20 cellular contexts compared by ENCODE assay signal in genomic region chr18:46421973-46422551, GRCh38.
DNase-seq lines count a peak whose midpoint lies in the region; ATAC-seq and TF ChIP-seq lines count a peak whose summit lies in the region.
"Had no signal": no experiment of that assay in that cellular context is flagged by ENCODE, and none has a peak within 500 bp of the region (broad histone marks: within the 10 kb centered on the region; RNA-seq: fewer than 3 reads in every experiment).

No MANE protein-coding gene starts in this region.

- H3K79me1 ChIP-seq in H9 (ENCODE audit: insufficient read depth, low read depth, low read length, poor library complexity, severe bottlenecking): no peaks in the 10 kb centered on the region

- no peak overlapping the region for H4K8ac ChIP-seq in H9 (replicated peaks; ENCODE audit: insufficient read length, low read depth, low read length)

- CTCF ChIA-PET in activated CD8-positive, alpha-beta memory T cell treated with anti-CD3 and anti-CD28 coated beads, Interleukin-2, amount 10 ng/mL, durations not matched to agents 7 days and 5 days (lab: Charles Lee): no interaction called here

- H4K5ac ChIP-seq in H9 (ENCODE audit: insufficient read length, low read depth, low read length): no peak overlapping the region

- DNase-seq in H9: peak; percentile 2
- DNase-seq in activated CD8-positive, alpha-beta memory T cell treated with anti-CD3 and anti-CD28 coated beads, Interleukin-2, amount 10 ng/mL, durations not matched to agents 7 days and 5 days: peak; percentile 33
- DNase-seq in right lobe of liver: peak in 1 of 3 donors; percentile 56
- no peak for DNase-seq in HAP-1 (ENCODE audit: low spot score in 2 of 2)
- DNase-seq in SIG-M5 (lab: John Stamatoyannopoulos, UW): no peak
- no peak for DNase-seq in dermis blood vessel endothelial cell
- DNase-seq in GM13976 (ENCODE audit: low spot score): no peak
- DNase-seq: Calu3; CD4-positive, CD25-positive, alpha-beta regulatory T cell; DMS79 treated with DMSO at 0.1 percent for 48 hours; KG1; NCI-H1048; NCI-H146; NCI-H2081 treated with DMSO at 0.1 percent for 48 hours; NCI-H510A; NCI-H774; SK-N-SH had no signal

- no peak overlapping the region for H2AK5ac ChIP-seq in H9 (ENCODE audit: insufficient read length, low read length)

- no peak overlapping the region; the same call in 1 of the 2 replicates for H3K27ac ChIP-seq in BLaER1
- no peak overlapping the region for H3K27ac ChIP-seq in H9 (ENCODE audit: insufficient read length, low read depth, low read length)
- peak overlapping the region in 2 of 3 donors; percentile 11 to 29 for H3K27ac ChIP-seq in right lobe of liver

- no peaks in the 10 kb centered on the region for H3K27me3 ChIP-seq in BLaER1
- no peaks in the 10 kb centered on the region for H3K27me3 ChIP-seq in H9 (ENCODE audit: insufficient read depth, low read length)
- H3K27me3 ChIP-seq in right lobe of liver: no peaks in the 10 kb centered on the region
- H3K27me3 ChIP-seq in HAP-1 (ENCODE audit: low read depth): no peaks in the 10 kb centered on the region

- H3T11ph ChIP-seq in H9 (ENCODE audit: low read length): no peak overlapping the region

- H3K56ac ChIP-seq in H9 (ENCODE audit: insufficient read length, low read depth, low read length): no peak overlapping the region

- H3K36me3 ChIP-seq in BLaER1: peaks cover 18% of the 10 kb centered on the region; the same call in 1 of the 2 replicates
- H3K36me3 ChIP-seq in right lobe of liver: no peaks in the 10 kb centered on the region
- H3K36me3 ChIP-seq in HAP-1 (replicated peaks): no peaks in the 10 kb centered on the region

- in situ Hi-C loops in HAP-1 (cut with MboI; ENCODE audit: low sequenced_read_pairs) (no loop called here), GM13976 (cut with MboI; ENCODE audit: low sequenced_read_pairs, unreplicated experiment) (no loop called here)

- no peak overlapping the region for H3K14ac ChIP-seq in H9 (ENCODE audit: insufficient read depth, low read length)

- H2AFZ ChIP-seq in H9 (ENCODE audit: low read length): no peak overlapping the region

- H2BK120ac ChIP-seq in H9 (ENCODE audit: low read depth, low read length, poor library complexity, severe bottlenecking): no peak overlapping the region

- ATAC-seq in activated CD8-positive, alpha-beta memory T cell treated with anti-CD3 and anti-CD28 coated beads, Interleukin-2, amount 10 ng/mL, durations not matched to agents 7 days and 5 days: no peak
- ATAC-seq in right lobe of liver: peak; percentile 27 to 64 (median 44)
- ATAC-seq: HCT116, Right ventricle myocardium inferior had no signal

- no peak overlapping the region for H3K4me3 ChIP-seq in BLaER1
- H3K4me3 ChIP-seq in right lobe of liver: no peak overlapping the region
- no peak overlapping the region for H3K4me3 ChIP-seq in HAP-1

- H4K91ac ChIP-seq in H9 (ENCODE audit: insufficient read length, low read depth, low read length): no peak overlapping the region

- no peak overlapping the region for H2BK12ac ChIP-seq in H9 (ENCODE audit: insufficient read length, low read depth, low read length)

- no peaks in the 10 kb centered on the region for H3K23me2 ChIP-seq in H9 (ENCODE audit: insufficient read length, low read depth, low read length, poor library complexity, severe bottlenecking)

- no peaks in the 10 kb centered on the region; a peak in 1 of 7 replicates for H3K36me3 Mint-ChIP-seq in H9 (ENCODE audit: insufficient read depth in 1 of 3, low read depth in 3 of 3)
- no peaks in the 10 kb centered on the region for H3K36me3 Mint-ChIP-seq in activated CD8-positive, alpha-beta memory T cell treated with anti-CD3 and anti-CD28 coated beads, Interleukin-2, amount 10 ng/mL, durations not matched to agents 7 days and 5 days
- H3K36me3 Mint-ChIP-seq: CD4-positive, CD25-positive, alpha-beta regulatory T cell had no signal

- TF ChIP-seq CTCF in H9 (conservative IDR thresholded peaks at IDR 0.05) (no peak), right lobe of liver (IDR thresholded peaks at IDR 0.05) (no peak), GM13976 (IDR thresholded peaks at IDR 0.05; ENCODE audit: borderline replicate concordance, control extremely low read depth, extremely low read depth, insufficient read depth, missing control alignments) (no peak)

- H3K23ac ChIP-seq in H9 (ENCODE audit: insufficient read length, low read depth, low read length): no peak overlapping the region

- no CpG with 5 or more reads among the region's 7 CpGs for WGBS in H9 (ENCODE audit: extremely low coverage, insufficient read length, low lambda C conversion rate)
- 60% methylated on average over 7 of the region's 7 CpGs for WGBS in right lobe of liver (ENCODE audit: insufficient coverage, low coverage, low lambda C conversion rate, missing lambda C conversion rate)

- TF ChIP-seq POLR2A in right lobe of liver (IDR thresholded peaks at IDR 0.05): no peak

- no peak overlapping the region for H3K4ac ChIP-seq in H9 (ENCODE audit: low read depth, low read length)

- no peak overlapping the region for H2BK15ac ChIP-seq in H9 (ENCODE audit: low read depth, low read length)

- no peaks in the 10 kb centered on the region for H3K79me2 ChIP-seq in H9 (ENCODE audit: insufficient read depth, low read length)

- peaks cover 8% of the 10 kb centered on the region for H3K27me3 Mint-ChIP-seq in H9 (ENCODE audit: low read depth)
- H3K27me3 Mint-ChIP-seq in activated CD8-positive, alpha-beta memory T cell treated with anti-CD3 and anti-CD28 coated beads, Interleukin-2, amount 10 ng/mL, durations not matched to agents 7 days and 5 days: no peaks in the 10 kb centered on the region

- H3K4me1 Mint-ChIP-seq in H9: peaks cover 39 to 55% of the 10 kb centered on the region in 2 experiments
- peaks cover 5% of the 10 kb centered on the region for H3K4me1 Mint-ChIP-seq in activated CD8-positive, alpha-beta memory T cell treated with anti-CD3 and anti-CD28 coated beads, Interleukin-2, amount 10 ng/mL, durations not matched to agents 7 days and 5 days

- H3K27ac Mint-ChIP-seq in H9: no peak overlapping the region
- no peak overlapping the region for H3K27ac Mint-ChIP-seq in activated CD8-positive, alpha-beta memory T cell treated with anti-CD3 and anti-CD28 coated beads, Interleukin-2, amount 10 ng/mL, durations not matched to agents 7 days and 5 days

- no peak overlapping the region for H3K18ac ChIP-seq in H9 (ENCODE audit: insufficient read length, low read depth, low read length)

- H4K20me1 ChIP-seq in BLaER1 (peaks cover 81% of the 10 kb centered on the region), H9 (ENCODE audit: control insufficient read depth, insufficient read depth, insufficient read length) (no peaks in the 10 kb centered on the region)

- H3K4me1 ChIP-seq in BLaER1: peaks cover 56% of the 10 kb centered on the region
- peaks cover 7% of the 10 kb centered on the region; the same call in 1 of the 2 replicates for H3K4me1 ChIP-seq in H9 (ENCODE audit: insufficient read depth, low read length)
- peaks cover 0 to 48% (median 6%) of the 10 kb centered on the region in 4 donors for H3K4me1 ChIP-seq in right lobe of liver
- H3K4me1 ChIP-seq in HAP-1: no peaks in the 10 kb centered on the region

- H3K4me3 Mint-ChIP-seq in H9: no peak overlapping the region
- H3K4me3 Mint-ChIP-seq in activated CD8-positive, alpha-beta memory T cell treated with anti-CD3 and anti-CD28 coated beads, Interleukin-2, amount 10 ng/mL, durations not matched to agents 7 days and 5 days: no peak overlapping the region
- H3K4me3 Mint-ChIP-seq: CD4-positive, CD25-positive, alpha-beta regulatory T cell had no signal

- H3K9ac ChIP-seq in BLaER1 (no peak overlapping the region), H9 (ENCODE audit: extremely low read depth, insufficient read length, low read length) (no peak overlapping the region)
- H3K9ac ChIP-seq: SK-N-SH had no signal

- H3K4me2 ChIP-seq in BLaER1 (peak overlapping the region; percentile 30), H9 (ENCODE audit: insufficient read depth, insufficient read length, low read length) (no peak overlapping the region)
- H3K4me2 ChIP-seq: SK-N-SH had no signal

- no peak overlapping the region for H2BK5ac ChIP-seq in H9 (ENCODE audit: insufficient read length, low read length)

- intact Hi-C loops in right lobe of liver (cut with DNase I): no loop called here

- no peak overlapping the region for H2BK20ac ChIP-seq in H9 (ENCODE audit: low read depth, low read length, poor library complexity, severe bottlenecking)

- H3K9me3 Mint-ChIP-seq in H9: no peaks in the 10 kb centered on the region
- H3K9me3 Mint-ChIP-seq in activated CD8-positive, alpha-beta memory T cell treated with anti-CD3 and anti-CD28 coated beads, Interleukin-2, amount 10 ng/mL, durations not matched to agents 7 days and 5 days (ENCODE audit: low read depth): no peaks in the 10 kb centered on the region
- H3K9me3 Mint-ChIP-seq: CD4-positive, CD25-positive, alpha-beta regulatory T cell had no signal

- H3K9me3 ChIP-seq in BLaER1: no peaks in the 10 kb centered on the region
- no peaks in the 10 kb centered on the region for H3K9me3 ChIP-seq in H9 (ENCODE audit: control insufficient read depth, low read depth, low read length)
- H3K9me3 ChIP-seq in right lobe of liver: no peaks in the 10 kb centered on the region
- H3K9me3 ChIP-seq in HAP-1: no peaks in the 10 kb centered on the region
- H3K9me3 ChIP-seq: SK-N-SH had no signal

Comparison
In these comparisons a context has a peak if more than half of its experiments do, and no peak if none do; other contexts are left out.
1. H3K27ac ChIP-seq: peak in right lobe of liver (2 of 3); none in BLaER1 (single experiment) and H9 (single experiment).
2. DNase-seq: peak in H9 (single experiment) and activated CD8-positive, alpha-beta memory T cell treated with anti-CD3 and anti-CD28 coated beads, Interleukin-2, amount 10 ng/mL, durations not matched to agents 7 days and 5 days (single experiment); none in HAP-1 (0 of 2), SIG-M5 (single experiment), dermis blood vessel endothelial cell (single experiment) and GM13976 (single experiment).